In genomic region chr21:38696617-38697016, GRCh38 we compare ENCODE assay signal across 19 cellular contexts.
"Had no signal": no experiment of that assay in that cellular context is flagged by ENCODE, and none has a peak within 500 bp of the region (broad histone marks: within the 10 kb centered on the region; RNA-seq: fewer than 3 reads in every experiment).

No MANE protein-coding gene starts in this region.

- H3K27ac ChIP-seq: epithelial cell of prostate, esophagus muscularis mucosa, gastrocnemius medialis, heart right ventricle, parathyroid adenoma, psoas muscle, right lobe of liver, thyroid gland, upper lobe of left lung, uterus had no signal

- H3K4me3 ChIP-seq: esophagus muscularis mucosa, gastrocnemius medialis, heart right ventricle, psoas muscle, right lobe of liver, thyroid gland, upper lobe of left lung, uterus had no signal

- H3K9ac ChIP-seq: parathyroid adenoma had no signal

- H3K9me3 ChIP-seq: esophagus muscularis mucosa, gastrocnemius medialis, heart right ventricle, psoas muscle, right lobe of liver, thyroid gland, upper lobe of left lung, uterus had no signal

- H3K36me3 ChIP-seq: esophagus muscularis mucosa, gastrocnemius medialis, heart right ventricle, right lobe of liver, thyroid gland, upper lobe of left lung, uterus had no signal

- H3K27ac Mint-ChIP-seq: naive thymus-derived CD4-positive, alpha-beta T cell; nephron progenitor cell had no signal

- H3K4me1 Mint-ChIP-seq: naive thymus-derived CD4-positive, alpha-beta T cell; nephron progenitor cell had no signal

- H3K4me3 Mint-ChIP-seq: naive thymus-derived CD4-positive, alpha-beta T cell; nephron progenitor cell had no signal

- H2AFZ ChIP-seq: parathyroid adenoma had no signal

- H3K79me2 ChIP-seq: parathyroid adenoma had no signal

- H3K4me1 ChIP-seq: esophagus muscularis mucosa, gastrocnemius medialis, heart right ventricle, parathyroid adenoma, psoas muscle, right lobe of liver, thyroid gland, uterus had no signal

- H3K27me3 ChIP-seq: gastrocnemius medialis, right lobe of liver, thyroid gland, upper lobe of left lung, uterus had no signal

- ATAC-seq: gastrocnemius medialis; heart right ventricle; left lobe of liver; naive thymus-derived CD4-positive, alpha-beta T cell; psoas muscle; right lobe of liver had no signal

- DNase-seq: effector memory CD4-positive, alpha-beta T cell; gastrocnemius medialis; heart right ventricle; hypothalamus; islet precursor cell; mammary epithelial cell; naive thymus-derived CD4-positive, alpha-beta T cell; nephron progenitor cell; psoas muscle; retina; right lobe of liver; stimulated activated naive CD4-positive, alpha-beta T cell treated with Interleukin-2 at 50 U/mL for 16 hours; thyroid gland; upper lobe of left lung; uterus had no signal
